In the genomic region with DNA sequence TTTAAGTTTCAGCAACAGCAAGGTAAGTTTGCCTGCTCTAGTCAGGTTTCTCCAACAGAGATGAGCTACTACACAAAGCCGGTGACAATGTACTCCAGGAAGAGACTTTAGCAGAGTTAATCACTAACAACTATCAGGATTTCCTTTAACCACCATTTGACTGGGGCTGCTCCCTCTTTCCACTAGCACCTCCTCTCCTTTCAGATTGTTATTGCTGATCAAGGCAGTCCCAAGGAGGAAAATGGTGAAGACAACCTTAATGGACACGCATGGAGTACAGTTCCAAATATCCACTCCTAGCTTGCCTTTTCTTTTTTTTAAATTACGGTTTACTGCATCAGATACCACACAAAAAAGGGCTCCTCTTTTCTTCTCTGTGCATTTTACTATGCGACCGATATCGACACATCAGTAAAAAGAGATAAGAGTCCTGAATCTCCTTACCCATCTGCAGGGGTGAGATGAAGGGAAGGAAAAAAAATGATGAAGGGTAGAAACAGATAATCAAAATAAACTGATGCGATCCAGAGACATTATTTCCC, we compare ENCODE assay signal across 8 cellular contexts. TPM values are rescaled to one million over a fixed set of nuclear protein-coding genes. Genes with fewer than 3 reads are reported as not detected.
DNase-seq lines count a peak whose midpoint lies in the region; ATAC-seq lines count a peak whose summit lies in the region.

No MANE protein-coding gene starts in this region.

- no peaks in the 10 kb centered on the region for H3K36me3 ChIP-seq in neuron (ENCODE audit: insufficient read depth, low read length)

- H3K36me3 Mint-ChIP-seq in T-helper 1 cell treated with Interleukin-12 subunit alpha and Interleukin-12 subunit beta and Interleukin-4 antibody, amounts not matched to agents 30 μg/mL and 1 μg/mL, for 36 hours (ENCODE audit: low read depth), result no peaks in the 10 kb centered on the region

- H3K4me3 Mint-ChIP-seq in T-helper 1 cell treated with Interleukin-12 subunit alpha and Interleukin-12 subunit beta and Interleukin-4 antibody, amounts not matched to agents 30 μg/mL and 1 μg/mL, for 36 hours, result peak overlapping the region; percentile 85

- intact Hi-C loops in posterior vena cava (cut with DNase I), result loop anchor here in 1 of 2 donors (5.0 kb wide), 1 partner anchor 49 kb away; no protein-coding TSS in a partner anchor

- peak overlapping the region; percentile 59 for H3K4me3 ChIP-seq in neuron (ENCODE audit: low read length)

- no peaks in the 10 kb centered on the region for H3K9me3 Mint-ChIP-seq in T-helper 1 cell treated with Interleukin-12 subunit alpha and Interleukin-12 subunit beta and Interleukin-4 antibody, amounts not matched to agents 30 μg/mL and 1 μg/mL, for 36 hours

- peak overlapping the region; percentile 49 for H2AFZ ChIP-seq in neuron (ENCODE audit: low read depth, low read length)

- H3K4me1 Mint-ChIP-seq in T-helper 1 cell treated with Interleukin-12 subunit alpha and Interleukin-12 subunit beta and Interleukin-4 antibody, amounts not matched to agents 30 μg/mL and 1 μg/mL, for 36 hours (ENCODE audit: low read depth), result peaks cover 27% of the 10 kb centered on the region

- H3K27me3 ChIP-seq in neuron (ENCODE audit: insufficient read depth, low read length), result no peaks in the 10 kb centered on the region

- peaks cover 27% of the 10 kb centered on the region for H3K4me1 ChIP-seq in neuron (ENCODE audit: insufficient read depth, low read length)

- H3K27ac Mint-ChIP-seq in T-helper 1 cell treated with Interleukin-12 subunit alpha and Interleukin-12 subunit beta and Interleukin-4 antibody, amounts not matched to agents 30 μg/mL and 1 μg/mL, for 36 hours, result peak overlapping the region; percentile 79

- DNase-seq in ELR (ENCODE audit: low read depth) (peak; percentile 54), fibroblast of gingiva (ENCODE audit: low read depth) (peak; percentile 3), T-helper 9 cell (no peak), posterior vena cava (ENCODE audit: low spot score) (no peak)

- no peaks in the 10 kb centered on the region for H3K27me3 Mint-ChIP-seq in T-helper 1 cell treated with Interleukin-12 subunit alpha and Interleukin-12 subunit beta and Interleukin-4 antibody, amounts not matched to agents 30 μg/mL and 1 μg/mL, for 36 hours (ENCODE audit: low read depth)

- ATAC-seq in HG03354 (IDR thresholded peaks at IDR 0.05; ENCODE audit: poor library complexity, severe bottlenecking, unreplicated experiment) (peak; percentile 9), HG03135 (IDR thresholded peaks at IDR 0.05; ENCODE audit: unreplicated experiment) (no peak)

- no peaks in the 10 kb centered on the region for H3K9me3 ChIP-seq in neuron (ENCODE audit: low read length)

RNA-seq across cellular contexts. Expression of gene FAM222B, which starts 30.9 kb away (rescaled TPM):
- total RNA-seq in posterior vena cava, result 10 to 100 TPM; 13.8 to 19.2 TPM

RNA-seq across cellular contexts. Expression of gene ERAL1, which starts 43.2 kb away (rescaled TPM):
- total RNA-seq in posterior vena cava, result 10 to 100 TPM; 22.6 to 24.4 TPM

Comparison
In these comparisons a context has a peak if more than half of its experiments do, and no peak if none do; other contexts are left out.
1. DNase-seq: peak in ELR (single experiment) and fibroblast of gingiva (single experiment); none in T-helper 9 cell (single experiment) and posterior vena cava (single experiment).